ENCODE assay signal across 10 cellular contexts in genomic region chr4:121462660-121463261, GRCh38.
DNase-seq lines count a peak whose midpoint lies in the region; ATAC-seq, FAIRE-seq and TF ChIP-seq lines count a peak whose summit lies in the region.
"Had no signal": no experiment of that assay in that cellular context is flagged by ENCODE, and none has a peak within 500 bp of the region (broad histone marks: within the 10 kb centered on the region; RNA-seq: fewer than 3 reads in every experiment).

No MANE protein-coding gene starts in this region.

- H3K27me3 Mint-ChIP-seq in brain = peaks cover 3% of the 10 kb centered on the region

- ATAC-seq in GM19455 (IDR thresholded peaks at IDR 0.05; ENCODE audit: unreplicated experiment) = peak; percentile 82
- peak; percentile 89 for ATAC-seq in HG03378 (IDR thresholded peaks at IDR 0.05; ENCODE audit: unreplicated experiment)
- peak; percentile 57 for ATAC-seq in stimulated activated naive CD8-positive, alpha-beta T cell treated with anti-CD3 and anti-CD28 coated beads, Interleukin-15, Interleukin-2, amounts not matched to agents 100 U/mL and 50 U/mL, for 24 hours

- TF ChIP-seq CTCF in OCI-LY3 (IDR thresholded peaks at IDR 0.05; ENCODE audit: low read depth, low read length) = peak; percentile 90
- TF ChIP-seq CTCF in brain (conservative IDR thresholded peaks at IDR 0.05) = peak; percentile 63 to 68
- TF ChIP-seq CTCF in kidney (IDR thresholded peaks at IDR 0.05; ENCODE audit: borderline replicate concordance, extremely low read depth, insufficient read depth) = peak; percentile 59

- FAIRE-seq in kidney (lab: Jason Lieb, UNC) = no peak
- FAIRE-seq: colon had no signal

- H3K27ac ChIP-seq in OCI-LY3 (ENCODE audit: low read length) (no peak overlapping the region), kidney (ENCODE audit: low read depth in 2 of 2, low read length in 2 of 2) (no peak overlapping the region)
- H3K27ac ChIP-seq: uterus had no signal

- H3K4me2 ChIP-seq in OCI-LY3 (ENCODE audit: low read length) = peak overlapping the region; percentile 48

- no peaks in the 10 kb centered on the region for H3K79me2 ChIP-seq in OCI-LY3 (ENCODE audit: low read length)

- intact Hi-C loops in kidney (cut with DNase I) = no loop called here

- H2AFZ ChIP-seq in OCI-LY3 (ENCODE audit: low read depth, low read length) = no peak overlapping the region

- no peak overlapping the region for H3K4me3 Mint-ChIP-seq in brain

- no peaks in the 10 kb centered on the region for H3K36me3 Mint-ChIP-seq in brain

- no peaks in the 10 kb centered on the region for H4K20me1 ChIP-seq in OCI-LY3 (ENCODE audit: insufficient read depth, low read length)

- H3K9me3 Mint-ChIP-seq in brain = peaks cover 0 to 6% (median 0%) of the 10 kb centered on the region in 5 experiments

- no peak overlapping the region for H3K27ac Mint-ChIP-seq in brain

- no peaks in the 10 kb centered on the region for H3K4me1 Mint-ChIP-seq in brain

- H3K4me3 ChIP-seq in OCI-LY3 (ENCODE audit: low read length) = no peak overlapping the region
- H3K4me3 ChIP-seq in kidney (ENCODE audit: low read length in 2 of 2) = no peak overlapping the region
- H3K4me3 ChIP-seq: uterus had no signal

- peak; percentile 1 for DNase-seq in DMS79 treated with DMSO at 0.1 percent for 48 hours (lab: John Stamatoyannopoulos, UW)
- DNase-seq in DMS79 (lab: John Stamatoyannopoulos, UW) = no peak
- no peak for DNase-seq in kidney
- peak; percentile 23 for DNase-seq in stimulated activated naive CD8-positive, alpha-beta T cell treated with anti-CD3 and anti-CD28 coated beads, Interleukin-15, Interleukin-2, amounts not matched to agents 100 U/mL and 50 U/mL, for 24 hours

- H3K9ac ChIP-seq in OCI-LY3 (ENCODE audit: low read length) = no peak overlapping the region
- no peak overlapping the region for H3K9ac ChIP-seq in kidney (ENCODE audit: low read length in 2 of 2)

- H3K36me3 ChIP-seq in OCI-LY3 (replicated peaks; ENCODE audit: low read depth, low read length) = no peaks in the 10 kb centered on the region
- no peaks in the 10 kb centered on the region for H3K36me3 ChIP-seq in kidney (ENCODE audit: control insufficient read depth in 1 of 2, insufficient read depth in 2 of 2, low read length in 2 of 2)
- H3K36me3 ChIP-seq: uterus had no signal

- H3K27me3 ChIP-seq in OCI-LY3 (ENCODE audit: low read depth, low read length) = no peaks in the 10 kb centered on the region
- H3K27me3 ChIP-seq: uterus had no signal

- H3K4me1 ChIP-seq in OCI-LY3 (ENCODE audit: low read length) = peaks cover 30% of the 10 kb centered on the region
- peaks cover 0 to 13% of the 10 kb centered on the region in 2 donors for H3K4me1 ChIP-seq in kidney (ENCODE audit: control insufficient read depth in 1 of 2, insufficient read depth in 1 of 2, low read depth in 1 of 2, low read length in 2 of 2)
- H3K4me1 ChIP-seq: uterus had no signal

- H3K9me3 ChIP-seq in OCI-LY3 (ENCODE audit: insufficient read depth, low read length) (no peaks in the 10 kb centered on the region), kidney (ENCODE audit: control insufficient read depth in 1 of 2, low read length in 2 of 2) (peaks cover 0 to 2% of the 10 kb centered on the region in 2 donors)
- H3K9me3 ChIP-seq: uterus had no signal

Comparison
In these comparisons a context has a peak if more than half of its experiments do, and no peak if none do; other contexts are left out.
1. DNase-seq: peak in DMS79 treated with DMSO at 0.1 percent for 48 hours (single experiment) and stimulated activated naive CD8-positive, alpha-beta T cell treated with anti-CD3 and anti-CD28 coated beads, Interleukin-15, Interleukin-2, amounts not matched to agents 100 U/mL and 50 U/mL, for 24 hours (single experiment); none in DMS79 (single experiment) and kidney (single experiment).
2. Peak in every context shown above with its lines, with median percentiles within 50 percentile points of each other: ATAC-seq and CTCF ChIP-seq.